In the genomic region with DNA sequence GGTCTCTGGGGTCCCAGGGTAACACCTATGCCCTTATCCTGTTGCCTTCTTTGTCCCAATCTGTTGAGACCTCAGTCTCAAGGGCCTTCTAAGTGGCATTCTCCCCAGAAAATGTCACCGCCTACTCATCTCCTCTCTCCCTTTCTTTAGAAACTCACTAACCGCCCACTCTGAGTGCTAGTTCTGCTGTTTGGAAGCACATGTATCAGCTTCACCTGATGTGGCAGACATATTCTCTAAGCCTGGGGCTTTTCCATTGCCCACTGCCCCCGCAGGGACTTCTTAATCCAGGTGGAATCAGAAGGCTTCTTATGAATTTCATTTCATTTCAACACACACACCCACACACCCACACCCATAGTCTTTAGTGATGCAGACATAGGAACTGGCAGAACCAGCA, we compare ENCODE assay signal across 24 cellular contexts.
"Had no signal": no experiment of that assay in that cellular context is flagged by ENCODE, and none has a peak within 500 bp of the region (broad histone marks: within the 10 kb centered on the region; RNA-seq: fewer than 3 reads in every experiment).

No MANE protein-coding gene starts in this region.

- H3K4me3 Mint-ChIP-seq: activated CD4-positive, alpha-beta memory T cell treated with anti-CD3 and anti-CD28 coated beads, Interleukin-2, amount 10 ng/mL, durations not matched to agents 7 days and 5 days; activated naive CD4-positive, alpha-beta T cell treated with anti-CD3 and anti-CD28 coated beads for 36 hours; activated naive CD8-positive, alpha-beta T cell; activated T-helper 17 cell treated with anti-CD3 and anti-CD28 coated beads, Interleukin-2, amount 50 U/mL, for 72 hours; brain had no signal

- H3K36me3 ChIP-seq: Peyer's patch, SJCRH30 had no signal

- H3K4me1 Mint-ChIP-seq: activated CD4-positive, alpha-beta memory T cell treated with anti-CD3 and anti-CD28 coated beads, Interleukin-2, amount 10 ng/mL, durations not matched to agents 7 days and 5 days had no signal

- H3K9me3 Mint-ChIP-seq: activated naive CD4-positive, alpha-beta T cell treated with anti-CD3 and anti-CD28 coated beads for 36 hours had no signal

- H3K27ac Mint-ChIP-seq: activated CD4-positive, alpha-beta memory T cell treated with anti-CD3 and anti-CD28 coated beads, Interleukin-2, amount 10 ng/mL, durations not matched to agents 7 days and 5 days; activated naive CD4-positive, alpha-beta T cell treated with anti-CD3 and anti-CD28 coated beads for 36 hours; activated naive CD8-positive, alpha-beta T cell; activated T-helper 17 cell treated with anti-CD3 and anti-CD28 coated beads, Interleukin-2, amount 50 U/mL, for 72 hours; brain had no signal

- H3K36me3 Mint-ChIP-seq: activated naive CD8-positive, alpha-beta T cell; brain had no signal

- ATAC-seq: activated T-helper 17 cell treated with anti-CD3 and anti-CD28 coated beads, Interleukin-2, amount 50 U/mL, for 72 hours had no signal

- H3K9me3 ChIP-seq: Peyer's patch, SJCRH30, SK-N-SH had no signal

- H3K4me3 ChIP-seq: Peyer's patch, SJCRH30 had no signal

- H3K27me3 Mint-ChIP-seq: activated CD4-positive, alpha-beta memory T cell treated with anti-CD3 and anti-CD28 coated beads, Interleukin-2, amount 10 ng/mL, durations not matched to agents 7 days and 5 days had no signal

- DNase-seq: activated CD4-positive, alpha-beta memory T cell treated with anti-CD3 and anti-CD28 coated beads, Interleukin-2, amount 10 ng/mL, durations not matched to agents 7 days and 5 days; activated CD4-positive, alpha-beta T cell treated with anti-CD3 and anti-CD28 coated beads, Interleukin-2, amount 50 U/mL, for 1 hour; activated CD4-positive, CD25-positive, alpha-beta regulatory T cell; activated gamma-delta T cell; activated naive CD4-positive, alpha-beta T cell treated with anti-CD3 and anti-CD28 coated beads for 36 hours; activated T-cell treated with anti-CD3 and anti-CD28 coated beads for 4 hours; activated T-cell treated with anti-CD3 and anti-CD28 coated beads, Interleukin-2, amount 50 U/mL, for 48 hours; MM.1S; NCI-H1105; NCI-H1436 treated with DMSO at 0.1 percent for 48 hours; NCI-H187; NCI-H2081; NCI-H2171; NCI-H226; NCI-H69; NK-92 treated with Interleukin-12 subunit alpha and Interleukin-12 subunit beta, amount 100 ng/mL, for 24 hours; Peyer's patch; Right ventricle myocardium superior; SJCRH30; SK-N-SH; T-helper 1 cell had no signal

- H3K27me3 ChIP-seq: Peyer's patch, SJCRH30 had no signal
